Comparison of ENCODE assay signal across 19 cellular contexts in genomic region chr1:43576521-43576920, GRCh38.
"Had no signal": no experiment of that assay in that cellular context is flagged by ENCODE, and none has a peak within 500 bp of the region (broad histone marks: within the 10 kb centered on the region; RNA-seq: fewer than 3 reads in every experiment).

No MANE protein-coding gene starts in this region.

- DNase-seq: KBM-7, MV-4-11, NCI-H1048, NCI-H1105, NCI-H1417, NCI-H1436 treated with DMSO at 0.1 percent for 48 hours, NCI-H1694, NCI-H187 treated with DMSO at 0.1 percent for 48 hours, NCI-H2029 treated with DMSO at 0.1 percent for 48 hours, NCI-H226, NCI-H446, NCI-H510A, NCI-H524 treated with DMSO at 0.1 percent for 48 hours, NCI-H69, NCI-H774, RPMI8226, SHP77, SK-N-SH, SW 1271 had no signal

- H3K9me3 ChIP-seq: SK-N-SH had no signal
